ENCODE assay signal across 1 cellular context in genomic region chr4:116005806-116006088, GRCh38.
TF ChIP-seq lines count a peak whose summit lies in the region.

No MANE protein-coding gene starts in this region.

TF ChIP-seq in K562, 482 proteins besides CTCF, POLR2A, EP300 and RAD21 (continued from another document):
- 0 out of 2 replicates have a peak, but pooled peaks have one; percentile 2 for TF ChIP-seq ZNF449 (CRISPR knock-in tag; IDR thresholded peaks at IDR 0.05)
- no peak for TF ChIP-seq CREM (IDR thresholded peaks at IDR 0.05; ENCODE audit: low read depth)
- TF ChIP-seq TSC22D4 (tag; IDR thresholded peaks at IDR 0.05), result no peak
- 0 out of 2 replicates have a peak, but pooled peaks have one; percentile 8 for TF ChIP-seq GABPA (tag; conservative IDR thresholded peaks at IDR 0.05; ENCODE audit: low read depth)
